Comparison of ENCODE assay signal across 12 cellular contexts in genomic region chr6:31576897-31577341, GRCh38. TPM values are rescaled to one million over a fixed set of nuclear protein-coding genes. Genes with fewer than 3 reads are reported as not detected.
A peak's percentile ranks its signal among the peaks of the same experiment; 100 is the strongest.
DNase-seq lines count a peak whose midpoint lies in the region; ATAC-seq, FAIRE-seq and TF ChIP-seq lines count a peak whose summit lies in the region.
"Had no signal": no experiment of that assay in that cellular context is flagged by ENCODE, and none has a peak within 500 bp of the region (broad histone marks: within the 10 kb centered on the region; RNA-seq: fewer than 3 reads in every experiment).

No MANE protein-coding gene starts in this region.

- no peak for FAIRE-seq in HTR-8/SVneo (lab: Jason Lieb, UNC)
- FAIRE-seq: A204.1, H54 had no signal

- TF ChIP-seq CTCF in activated B cell treated with CpG ODN at 0.5 μM for 24 hours (IDR thresholded peaks at IDR 0.05) (no peak), endodermal cell (conservative IDR thresholded peaks at IDR 0.05) (no peak)

- no peak for ATAC-seq in activated CD4-positive, CD25-positive, alpha-beta regulatory T cell treated with anti-CD3 and anti-CD28 coated beads, Interleukin-2, amount 50 U/mL, for 24 hours
- ATAC-seq in activated B cell treated with CpG ODN at 0.5 μM for 24 hours (ENCODE audit: low read depth) (no peak), GM21367 (IDR thresholded peaks at IDR 0.05; ENCODE audit: unreplicated experiment) (no peak)
- no peak for ATAC-seq in stimulated activated naive CD8-positive, alpha-beta T cell treated with anti-CD3 and anti-CD28 coated beads, Interleukin-15, Interleukin-2, amounts not matched to agents 100 U/mL and 50 U/mL, for 24 hours

- H3K36me3 Mint-ChIP-seq in activated B cell treated with CpG ODN at 0.5 μM for 24 hours (ENCODE audit: low read depth), result peaks cover 73% of the 10 kb centered on the region
- H3K36me3 Mint-ChIP-seq in endodermal cell (ENCODE audit: low read depth), result no peaks in the 10 kb centered on the region

- H3K9ac ChIP-seq in endodermal cell (ENCODE audit: extremely low read depth, low read length, poor library complexity, severe bottlenecking), result no peak overlapping the region

- POLR2A ChIA-PET in activated B cell treated with CpG ODN at 0.5 μM for 24 hours (lab: Charles Lee), result interaction anchor here (0.6 to 26.0 kb wide), 12 partner anchors 0 to 697 kb away, joined by 3 to 1155 read pairs (median 20); partner anchors contain the start of genes ATP6V1G2, BAG6, DDX39B and LST1

- peaks cover 6% of the 10 kb centered on the region for H3K4me1 ChIP-seq in endodermal cell (ENCODE audit: control insufficient read depth, insufficient read depth, low read length)
- H3K4me1 ChIP-seq: prostate gland had no signal

- H3K27me3 Mint-ChIP-seq in activated B cell treated with CpG ODN at 0.5 μM for 24 hours (no peaks in the 10 kb centered on the region), endodermal cell (ENCODE audit: insufficient read depth) (peaks cover 44% of the 10 kb centered on the region)

- no peak overlapping the region for H3K27ac ChIP-seq in endodermal cell (ENCODE audit: low read depth, low read length)
- H3K27ac ChIP-seq: prostate gland had no signal

- peaks cover 5% of the 10 kb centered on the region for H3K27me3 ChIP-seq in endodermal cell (ENCODE audit: control insufficient read depth, insufficient read depth, low read length, poor library complexity, severe bottlenecking)

- H3K9me3 ChIP-seq in endodermal cell (ENCODE audit: control insufficient read depth, low read length), result no peaks in the 10 kb centered on the region
- H3K9me3 ChIP-seq: prostate gland had no signal

- DNase-seq in activated CD4-positive, CD25-positive, alpha-beta regulatory T cell treated with anti-CD3 and anti-CD28 coated beads, Interleukin-2, amount 50 U/mL, for 72 hours, result peak; percentile 57
- no peak for DNase-seq in activated B cell treated with CpG ODN at 0.5 μM for 24 hours
- peak; percentile 39 for DNase-seq in endodermal cell
- peak; percentile 60 for DNase-seq in stimulated activated naive CD8-positive, alpha-beta T cell treated with anti-CD3 and anti-CD28 coated beads, Interleukin-15, Interleukin-2, amounts not matched to agents 100 U/mL and 50 U/mL, for 24 hours
- no peak for DNase-seq in cardiac septum (ENCODE audit: low spot score)
- DNase-seq in HTR-8/SVneo (ENCODE audit: insufficient read length, low spot score), result no peak

- CTCF ChIA-PET in activated B cell treated with CpG ODN at 0.5 μM for 24 hours (lab: Charles Lee), result interaction anchor here (2.5 to 25.7 kb wide), 4 partner anchors 7 to 23 kb away, joined by 11 to 611 read pairs (median 305); partner anchors contain the start of genes ATP6V1G2, DDX39B, LST1 and LTB

- H3K4me3 Mint-ChIP-seq in activated B cell treated with CpG ODN at 0.5 μM for 24 hours (peak overlapping the region; percentile 98), endodermal cell (no peak overlapping the region)

- no peak overlapping the region for H3K4me3 ChIP-seq in endodermal cell (ENCODE audit: low read length)
- H3K4me3 ChIP-seq: prostate gland had no signal

- H3K27ac Mint-ChIP-seq in activated B cell treated with CpG ODN at 0.5 μM for 24 hours (peak overlapping the region; percentile 99), endodermal cell (no peak overlapping the region)

- WGBS in endodermal cell (ENCODE audit: insufficient coverage in 1 of 2, insufficient read length in 1 of 2), 2 experiments, result 96 to 100% methylated on average over 2 to 11 of the region's 11 CpGs

- H3K4me1 Mint-ChIP-seq in activated B cell treated with CpG ODN at 0.5 μM for 24 hours (peaks cover 86% of the 10 kb centered on the region), endodermal cell (peaks cover 19% of the 10 kb centered on the region)

- no peaks in the 10 kb centered on the region for H3K9me3 Mint-ChIP-seq in activated B cell treated with CpG ODN at 0.5 μM for 24 hours
- no peaks in the 10 kb centered on the region for H3K9me3 Mint-ChIP-seq in endodermal cell

- no peaks in the 10 kb centered on the region for H3K36me3 ChIP-seq in endodermal cell (ENCODE audit: control insufficient read depth, insufficient read depth, low read length)
- H3K36me3 ChIP-seq: prostate gland had no signal

- intact Hi-C loops in activated B cell treated with CpG ODN at 0.5 μM for 24 hours (cut with micrococcal nuclease) (loop anchor here (1.0 kb wide), 1 partner anchor 9 kb away; the partner anchor contains the start of gene LST1), cardiac septum (cut with DNase I) (no loop called here)

RNA-seq across cellular contexts. Expression of gene TNF, which starts 1.6 kb away (rescaled TPM):
- total RNA-seq in activated B cell treated with CpG ODN at 0.5 μM for 24 hours, result 135 and 139 TPM in 2 replicates
- not detected for total RNA-seq in endodermal cell
- not detected for polyA plus RNA-seq in endodermal cell (2013, experiment 1 of 2)
- polyA plus RNA-seq in endodermal cell (2013, experiment 2 of 2), result not detected
- total RNA-seq in cardiac septum, result 0.38 TPM

RNA-seq across cellular contexts. Expression of gene LTA, which starts 4.8 kb away (rescaled TPM):
- total RNA-seq in activated B cell treated with CpG ODN at 0.5 μM for 24 hours, result 60.4 and 66.0 TPM in 2 replicates
- not detected for total RNA-seq in endodermal cell
- polyA plus RNA-seq in endodermal cell (2013, experiment 1 of 2), result 0.21 TPM
- polyA plus RNA-seq in endodermal cell (2013, experiment 2 of 2), result not detected
- not detected for total RNA-seq in cardiac septum
- total RNA-seq: epithelial cell of proximal tubule had no signal

RNA-seq across cellular contexts. Expression of gene LTB, which starts 5.3 kb away (rescaled TPM):
- total RNA-seq in activated B cell treated with CpG ODN at 0.5 μM for 24 hours, result 155 and 177 TPM in 2 replicates
- 1 to 10 TPM in 1 of 2 donors, not detected in 1; 1.3 TPM for total RNA-seq in endodermal cell
- not detected for polyA plus RNA-seq in endodermal cell (2013, experiment 1 of 2)
- polyA plus RNA-seq in endodermal cell (2013, experiment 2 of 2), result not detected
- 0.86 TPM for total RNA-seq in cardiac septum

RNA-seq across cellular contexts. Expression of gene LST1, which starts 9.2 kb away (rescaled TPM):
- 7.8 and 8.4 TPM in 2 replicates for total RNA-seq in activated B cell treated with CpG ODN at 0.5 μM for 24 hours
- not detected for total RNA-seq in endodermal cell
- 1.5 TPM for polyA plus RNA-seq in endodermal cell (2013, experiment 1 of 2)
- not detected for polyA plus RNA-seq in endodermal cell (2013, experiment 2 of 2)
- 5.4 TPM for total RNA-seq in cardiac septum
- total RNA-seq: epithelial cell of proximal tubule had no signal

RNA-seq across cellular contexts. Expression of gene NCR3, which starts 15.9 kb away (rescaled TPM):
- total RNA-seq in activated B cell treated with CpG ODN at 0.5 μM for 24 hours, result 10.0 and 11.2 TPM in 2 replicates
- total RNA-seq in endodermal cell, result not detected
- polyA plus RNA-seq in endodermal cell (2013, experiment 1 of 2), result not detected
- polyA plus RNA-seq in endodermal cell (2013, experiment 2 of 2), result not detected
- not detected for total RNA-seq in cardiac septum
- total RNA-seq: epithelial cell of proximal tubule, prostate gland had no signal

Comparison
In these comparisons a context has a peak if more than half of its experiments do, and no peak if none do; other contexts are left out.
1. DNase-seq: peak in activated CD4-positive, CD25-positive, alpha-beta regulatory T cell treated with anti-CD3 and anti-CD28 coated beads, Interleukin-2, amount 50 U/mL, for 72 hours (single experiment), endodermal cell (single experiment) and stimulated activated naive CD8-positive, alpha-beta T cell treated with anti-CD3 and anti-CD28 coated beads, Interleukin-15, Interleukin-2, amounts not matched to agents 100 U/mL and 50 U/mL, for 24 hours (single experiment); none in activated B cell treated with CpG ODN at 0.5 μM for 24 hours (single experiment), cardiac septum (single experiment) and HTR-8/SVneo (single experiment).
2. RNA of gene TNF, which starts 1.6 kb away (total RNA-seq): 135 to 139 TPM in activated B cell treated with CpG ODN at 0.5 μM for 24 hours; 0.38 TPM in cardiac septum (single experiment) and not detected in endodermal cell; every median in the first group is over 10 times any median in the second.
3. RNA of gene LTA, which starts 4.8 kb away (total RNA-seq): 60.4 to 66.0 TPM in activated B cell treated with CpG ODN at 0.5 μM for 24 hours; not detected in endodermal cell and not detected in cardiac septum (single experiment); every median in the first group is over 10 times any median in the second.
4. RNA of gene LTB, which starts 5.3 kb away (total RNA-seq): 155 to 177 TPM in activated B cell treated with CpG ODN at 0.5 μM for 24 hours; 1.3 TPM in endodermal cell and 0.86 TPM in cardiac septum (single experiment); every median in the first group is over 10 times any median in the second.